ENCODE assay signal across 23 cellular contexts in genomic region chr6:142408409-142408808, GRCh38.
DNase-seq lines count a peak whose midpoint lies in the region; ATAC-seq, FAIRE-seq and TF ChIP-seq lines count a peak whose summit lies in the region.
"Had no signal": no experiment of that assay in that cellular context is flagged by ENCODE, and none has a peak within 500 bp of the region (broad histone marks: within the 10 kb centered on the region; RNA-seq: fewer than 3 reads in every experiment).

No MANE protein-coding gene starts in this region.

- H3K4me1 ChIP-seq in ACC112 (ENCODE audit: control insufficient read depth, insufficient read depth, low read length, unreplicated experiment) (peaks cover 18% of the 10 kb centered on the region), K562 (replicated peaks in 1 of 2; ENCODE audit: control insufficient read depth in 2 of 2, insufficient read depth in 2 of 2, low read length in 2 of 2) (no peaks in the 10 kb centered on the region)
- H3K4me1 ChIP-seq: lower lobe of right lung had no signal

- H3K4me1 Mint-ChIP-seq in HFFc6 (ENCODE audit: low read depth): peaks cover 61% of the 10 kb centered on the region

- no peaks in the 10 kb centered on the region for H3K27me3 ChIP-seq in ACC112 (ENCODE audit: insufficient read depth, low read length)
- no peaks in the 10 kb centered on the region for H3K27me3 ChIP-seq in K562 (ENCODE audit: control insufficient read depth in 2 of 2, insufficient read depth in 2 of 2, low read length in 2 of 2)
- H3K27me3 ChIP-seq: SJCRH30, spleen, tibial nerve had no signal

- no TSS peak for BruUV-seq in K562 (replicated peaks; lab: Mats Ljungman, UMichigan)

- no peak overlapping the region for H3K27ac ChIP-seq in ACC112 (ENCODE audit: low read depth, low read length)
- H3K27ac ChIP-seq in K562 (ENCODE audit: extremely low read depth, low read depth, low read length): no peak overlapping the region
- H3K27ac ChIP-seq: lower lobe of right lung, SJCRH30, spleen, tibial nerve had no signal

- no peaks in the 10 kb centered on the region for H3K9me3 Mint-ChIP-seq in HFFc6
- H3K9me3 Mint-ChIP-seq: activated naive CD4-positive, alpha-beta T cell treated with anti-CD3 and anti-CD28 coated beads, Interleukin-2, amount 50 U/mL, for 24 hours; activated T-cell treated with anti-CD3 and anti-CD28 coated beads, Interleukin-2, amount 50 U/mL, for 4 hours; CD8-positive, alpha-beta T cell; stimulated activated naive CD8-positive, alpha-beta T cell treated with anti-CD3 and anti-CD28 coated beads, Interleukin-15, amount 100 ng/mL, for 72 hours had no signal

- POLR2A ChIA-PET in K562 (lab: Yijun Ruan, JAX): no interaction called here

- no peak overlapping the region for H3K4me3 ChIP-seq in ACC112 (ENCODE audit: low read depth, low read length)
- H3K4me3 ChIP-seq in K562: no peak overlapping the region
- H3K4me3 ChIP-seq: lower lobe of right lung, SJCRH30, spleen, tibial nerve had no signal

- intact Hi-C loops in K562 (cut with micrococcal nuclease): no loop called here

- H4K20me1 ChIP-seq in K562 (replicated peaks; ENCODE audit: control insufficient read depth, insufficient read depth, low read length): no peaks in the 10 kb centered on the region

- H3K4me2 ChIP-seq in K562 (ENCODE audit: insufficient read depth, low read length): no peak overlapping the region

- no peaks in the 10 kb centered on the region for H3K79me2 ChIP-seq in ACC112 (ENCODE audit: control insufficient read depth, insufficient read depth, low read length, unreplicated experiment)
- H3K79me2 ChIP-seq in K562 (ENCODE audit: control insufficient read depth, insufficient read depth, low read length): no peaks in the 10 kb centered on the region

- H2AFZ ChIP-seq in ACC112 (ENCODE audit: low read length, unreplicated experiment) (peak overlapping the region; percentile 21), K562 (ENCODE audit: low read depth, low read length) (no peak overlapping the region)

- no peaks in the 10 kb centered on the region for H3K27me3 Mint-ChIP-seq in HFFc6 (ENCODE audit: insufficient read depth)
- H3K27me3 Mint-ChIP-seq: activated naive CD4-positive, alpha-beta T cell treated with anti-CD3 and anti-CD28 coated beads, Interleukin-2, amount 50 U/mL, for 24 hours; stimulated activated naive CD8-positive, alpha-beta T cell treated with anti-CD3 and anti-CD28 coated beads, Interleukin-15, amount 100 ng/mL, for 72 hours had no signal

- H3K9me1 ChIP-seq in K562 (ENCODE audit: control insufficient read depth, insufficient read depth, low read length): no peaks in the 10 kb centered on the region

- no peak for TF ChIP-seq EP300 in K562 (IDR thresholded peaks at IDR 0.05; ENCODE audit: low read length)

- no peak overlapping the region for H3K4me3 Mint-ChIP-seq in HFFc6
- H3K4me3 Mint-ChIP-seq: activated naive CD4-positive, alpha-beta T cell treated with anti-CD3 and anti-CD28 coated beads, Interleukin-2, amount 50 U/mL, for 24 hours; activated T-cell treated with anti-CD3 and anti-CD28 coated beads, Interleukin-2, amount 50 U/mL, for 4 hours; CD8-positive, alpha-beta T cell; stimulated activated naive CD8-positive, alpha-beta T cell treated with anti-CD3 and anti-CD28 coated beads, Interleukin-15, amount 100 ng/mL, for 72 hours had no signal

- DNase-seq in HFFc6 (no peak), K562 (ENCODE audit: extremely low read depth in 1 of 4, low spot score in 3 of 4) (no peak), fibroblast of the conjunctiva (ENCODE audit: low read depth) (peak; percentile 10), GM10266 (ENCODE audit: extremely low spot score) (no peak)
- DNase-seq in activated naive CD4-positive, alpha-beta T cell (lab: John Stamatoyannopoulos, UW): no peak
- DNase-seq: activated CD8-positive, alpha-beta memory T cell treated with anti-CD3 and anti-CD28 coated beads for 24 hours; activated T-cell treated with anti-CD3 and anti-CD28 coated beads, Interleukin-2, amount 50 U/mL, for 4 hours; CD8-positive, alpha-beta T cell; kidney; lower lobe of right lung; NCI-H1694; NCI-H82; SJCRH30; spleen; stimulated activated CD4-positive, alpha-beta T cell treated with anti-CD3 and anti-CD28 coated beads, Interleukin-4, amount 100 ng/mL, for 4 hours; stimulated activated naive CD8-positive, alpha-beta T cell treated with anti-CD3 and anti-CD28 coated beads, Interleukin-15, amount 100 ng/mL, for 72 hours had no signal

- FAIRE-seq in K562 (lab: Jason Lieb, UNC): no peak
- FAIRE-seq: frontal cortex, kidney had no signal

- peaks cover 43% of the 10 kb centered on the region for H3K36me3 Mint-ChIP-seq in HFFc6 (ENCODE audit: low read depth)
- H3K36me3 Mint-ChIP-seq: activated naive CD4-positive, alpha-beta T cell treated with anti-CD3 and anti-CD28 coated beads, Interleukin-2, amount 50 U/mL, for 24 hours; CD8-positive, alpha-beta T cell had no signal

- CTCF ChIA-PET in K562 (lab: Yijun Ruan, JAX; ENCODE audit: low intra/inter-chr PET ratio): no interaction called here

- TF ChIP-seq CTCF in HFFc6 (IDR thresholded peaks at IDR 0.05): peak; percentile 52
- TF ChIP-seq CTCF in K562 (IDR thresholded peaks at IDR 0.05 in 2 of 3, conservative IDR thresholded peaks at IDR 0.05 in 1 of 3; ENCODE audit: insufficient read depth in 2 of 3, low read depth in 1 of 3, low read length in 3 of 3): no peak
- TF ChIP-seq CTCF in GM10266 (IDR thresholded peaks at IDR 0.05; ENCODE audit: control insufficient read depth, insufficient read depth, low read depth, missing control alignments): no peak

- TF ChIP-seq RAD21 in K562 (CRISPR knock-in tag; conservative IDR thresholded peaks at IDR 0.05 in 1 of 2, IDR thresholded peaks at IDR 0.05 in 1 of 2): no peak

- no peak for TF ChIP-seq POLR2A in K562 (conservative IDR thresholded peaks at IDR 0.05)

- in situ Hi-C loops in K562 (cut with MboI): no loop called here

- no peak overlapping the region for H3K9ac ChIP-seq in K562 (ENCODE audit: insufficient read depth in 1 of 2, low read depth in 2 of 2, low read length in 2 of 2)

- H3K27ac Mint-ChIP-seq in HFFc6: no peak overlapping the region
- H3K27ac Mint-ChIP-seq: activated naive CD4-positive, alpha-beta T cell treated with anti-CD3 and anti-CD28 coated beads, Interleukin-2, amount 50 U/mL, for 24 hours; CD8-positive, alpha-beta T cell; stimulated activated naive CD8-positive, alpha-beta T cell treated with anti-CD3 and anti-CD28 coated beads, Interleukin-15, amount 100 ng/mL, for 72 hours had no signal

- no peak for ATAC-seq in K562
- no peak for ATAC-seq in GM21723 (IDR thresholded peaks at IDR 0.05; ENCODE audit: unreplicated experiment)
- ATAC-seq in GM21786 (IDR thresholded peaks at IDR 0.05; ENCODE audit: unreplicated experiment): no peak
- ATAC-seq: activated CD4-positive, CD25-positive, alpha-beta regulatory T cell treated with anti-CD3 and anti-CD28 coated beads, Interleukin-2, amount 50 U/mL, for 24 hours; activated T-cell treated with anti-CD3 and anti-CD28 coated beads, Interleukin-2, amount 50 U/mL, for 4 hours; CD8-positive, alpha-beta T cell; lower lobe of right lung; stimulated activated naive CD8-positive, alpha-beta T cell treated with anti-CD3 and anti-CD28 coated beads, Interleukin-15, amount 100 ng/mL, for 72 hours had no signal

- H3K36me3 ChIP-seq in ACC112 (ENCODE audit: insufficient read depth, low read length) (no peaks in the 10 kb centered on the region), K562 (ENCODE audit: control insufficient read depth, insufficient read depth, low read length) (no peaks in the 10 kb centered on the region)
- H3K36me3 ChIP-seq: SJCRH30, spleen, tibial nerve had no signal

- H3K9me3 ChIP-seq in K562 (replicated peaks; ENCODE audit: control insufficient read depth, insufficient read depth, low read depth, low read length): no peaks in the 10 kb centered on the region
- H3K9me3 ChIP-seq: lower lobe of right lung, SJCRH30, spleen, tibial nerve had no signal

TF ChIP-seq in K562, 482 proteins besides CTCF, POLR2A, EP300 and RAD21:
- TF ChIP-seq NFE2 (IDR thresholded peaks at IDR 0.05; ENCODE audit: low read depth) (no peak), CEBPB (tag; IDR thresholded peaks at IDR 0.05) (0 out of 2 replicates have a peak, but pooled peaks have one; percentile 16)
